17 cellular contexts compared by ENCODE assay signal in genomic region chr7:30986331-30986730, GRCh38. TPM values are rescaled to one million over a fixed set of nuclear protein-coding genes. Genes with fewer than 3 reads are reported as not detected.
DNase-seq lines count a peak whose midpoint lies in the region; ATAC-seq and TF ChIP-seq lines count a peak whose summit lies in the region.
"Had no signal": no experiment of that assay in that cellular context is flagged by ENCODE, and none has a peak within 500 bp of the region (broad histone marks: within the 10 kb centered on the region; RNA-seq: fewer than 3 reads in every experiment).

No MANE protein-coding gene starts in this region.

- H3K23ac ChIP-seq in H9 (ENCODE audit: insufficient read length, low read depth, low read length): no peak overlapping the region

- H3K27ac Mint-ChIP-seq in H9 (peak overlapping the region in 2 of 3 experiments; percentile 7 to 79; a peak in 3 of 7 replicates), WTC11 (no peak overlapping the region), glutamatergic neuron (ENCODE audit: unreplicated experiment) (no peak overlapping the region), nephron progenitor cell (no peak overlapping the region)
- H3K27ac Mint-ChIP-seq: CD4-positive, alpha-beta memory T cell had no signal

- H2AFZ ChIP-seq in H9 (ENCODE audit: low read length): no peak overlapping the region
- H2AFZ ChIP-seq: GM23248 had no signal

- POLR2A ChIA-PET in WTC11 (lab: Charles Lee): no interaction called here

- no CpG with 5 or more reads among the region's 8 CpGs for WGBS in H9 (ENCODE audit: extremely low coverage, insufficient read length, low lambda C conversion rate)

- peaks cover 3% of the 10 kb centered on the region for H4K20me1 ChIP-seq in H9 (ENCODE audit: control insufficient read depth, insufficient read depth, insufficient read length)

- peaks cover 4% of the 10 kb centered on the region; the same call in 1 of the 2 replicates for H3K4me1 ChIP-seq in H9 (ENCODE audit: insufficient read depth, low read length)
- H3K4me1 ChIP-seq: BE2C had no signal

- H3K79me2 ChIP-seq in H9 (ENCODE audit: insufficient read depth, low read length): no peaks in the 10 kb centered on the region

- peaks cover 3% of the 10 kb centered on the region for H3K23me2 ChIP-seq in H9 (ENCODE audit: insufficient read length, low read depth, low read length, poor library complexity, severe bottlenecking)

- no peak overlapping the region for H3T11ph ChIP-seq in H9 (ENCODE audit: low read length)

- no peak overlapping the region for H2BK15ac ChIP-seq in H9 (ENCODE audit: low read depth, low read length)

- H4K8ac ChIP-seq in H9 (replicated peaks; ENCODE audit: insufficient read length, low read depth, low read length): no peak overlapping the region

- H2AK5ac ChIP-seq in H9 (ENCODE audit: insufficient read length, low read length): no peak overlapping the region

- H2BK20ac ChIP-seq in H9 (ENCODE audit: low read depth, low read length, poor library complexity, severe bottlenecking): no peak overlapping the region

- H3K4ac ChIP-seq in H9 (ENCODE audit: low read depth, low read length): no peak overlapping the region

- H3K4me1 Mint-ChIP-seq in H9 (peaks cover 69 to 70% of the 10 kb centered on the region in 2 experiments), WTC11 (peaks cover 73% of the 10 kb centered on the region), glutamatergic neuron (ENCODE audit: low read depth, unreplicated experiment) (peaks cover 40% of the 10 kb centered on the region), nephron progenitor cell (peaks cover 49% of the 10 kb centered on the region)

- H3K18ac ChIP-seq in H9 (ENCODE audit: insufficient read length, low read depth, low read length): no peak overlapping the region

- no peak overlapping the region for H4K91ac ChIP-seq in H9 (ENCODE audit: insufficient read length, low read depth, low read length)

- no peak overlapping the region for H3K27ac ChIP-seq in H9 (ENCODE audit: insufficient read length, low read depth, low read length)
- H3K27ac ChIP-seq: C4-2B, GM23248 had no signal

- no peaks in the 10 kb centered on the region for H3K79me1 ChIP-seq in H9 (ENCODE audit: insufficient read depth, low read depth, low read length, poor library complexity, severe bottlenecking)

- H3K9me3 ChIP-seq in H9 (ENCODE audit: control insufficient read depth, low read depth, low read length): no peaks in the 10 kb centered on the region
- H3K9me3 ChIP-seq: BE2C, HAP-1 had no signal

- no peak overlapping the region for H3K9ac ChIP-seq in H9 (ENCODE audit: extremely low read depth, insufficient read length, low read length)
- H3K9ac ChIP-seq: GM23248 had no signal

- H3K14ac ChIP-seq in H9 (ENCODE audit: insufficient read depth, low read length): no peak overlapping the region

- no peak overlapping the region for H3K56ac ChIP-seq in H9 (ENCODE audit: insufficient read length, low read depth, low read length)

- no peak overlapping the region for H3K4me2 ChIP-seq in H9 (ENCODE audit: insufficient read depth, insufficient read length, low read length)

- no peaks in the 10 kb centered on the region; the same call in 1 of the 2 replicates for H3K27me3 ChIP-seq in H9 (ENCODE audit: insufficient read depth, low read length)

- no peak overlapping the region for H2BK120ac ChIP-seq in H9 (ENCODE audit: low read depth, low read length, poor library complexity, severe bottlenecking)

- no peak overlapping the region for H2BK12ac ChIP-seq in H9 (ENCODE audit: insufficient read length, low read depth, low read length)

- peak overlapping the region; percentile 37 to 52 for H3K4me3 Mint-ChIP-seq in H9
- H3K4me3 Mint-ChIP-seq in WTC11: peak overlapping the region; percentile 38
- H3K4me3 Mint-ChIP-seq in glutamatergic neuron (ENCODE audit: unreplicated experiment): peak overlapping the region; percentile 26
- H3K4me3 Mint-ChIP-seq in nephron progenitor cell: peak overlapping the region; percentile 13

- no peak overlapping the region for H2BK5ac ChIP-seq in H9 (ENCODE audit: insufficient read length, low read length)

- no peak overlapping the region for H4K5ac ChIP-seq in H9 (ENCODE audit: insufficient read length, low read depth, low read length)

- no peak for ATAC-seq in WTC11
- no peak for ATAC-seq in HG02852 (IDR thresholded peaks at IDR 0.05; ENCODE audit: unreplicated experiment)
- ATAC-seq in GM21515 (IDR thresholded peaks at IDR 0.05; ENCODE audit: unreplicated experiment): no peak
- ATAC-seq: GM12878 had no signal

- CTCF ChIA-PET in WTC11 (lab: Charles Lee): interaction anchor here (0.6 to 12.5 kb wide), 9 partner anchors 14 to 148 kb away, joined by 3 to 882 read pairs (median 69); partner anchors contain the start of gene ADCYAP1R1

- peaks cover 40% of the 10 kb centered on the region for H3K27me3 Mint-ChIP-seq in H9 (ENCODE audit: low read depth)
- peaks cover 7% of the 10 kb centered on the region for H3K27me3 Mint-ChIP-seq in WTC11 (ENCODE audit: low read depth)
- H3K27me3 Mint-ChIP-seq in glutamatergic neuron (ENCODE audit: unreplicated experiment): peaks cover 32% of the 10 kb centered on the region
- peaks cover 58% of the 10 kb centered on the region for H3K27me3 Mint-ChIP-seq in nephron progenitor cell (ENCODE audit: low read depth, poor library complexity)

- DNase-seq in H9: no peak
- no peak for DNase-seq in WTC11 (ENCODE audit: low spot score)
- no peak for DNase-seq in glutamatergic neuron
- no peak for DNase-seq in nephron progenitor cell
- no peak for DNase-seq in NCI-H748 (lab: John Stamatoyannopoulos, UW; ENCODE audit: unreplicated experiment)
- no peak for DNase-seq in OCI-M1 (lab: John Stamatoyannopoulos, UW)
- DNase-seq: BE2C; CD4-positive, alpha-beta memory T cell; DMS79; GM23248 had no signal

- H3K36me3 Mint-ChIP-seq in H9 (ENCODE audit: insufficient read depth in 1 of 3, low read depth in 3 of 3) (peaks cover 0 to 2% (median 0%) of the 10 kb centered on the region in 3 experiments; a peak in 2 of 7 replicates), WTC11 (no peaks in the 10 kb centered on the region), glutamatergic neuron (ENCODE audit: unreplicated experiment) (peaks cover 5% of the 10 kb centered on the region), nephron progenitor cell (ENCODE audit: low read depth) (no peaks in the 10 kb centered on the region)
- H3K36me3 Mint-ChIP-seq: CD4-positive, alpha-beta memory T cell had no signal

- no peaks in the 10 kb centered on the region; a peak in 1 of 5 replicates for H3K9me3 Mint-ChIP-seq in H9
- no peaks in the 10 kb centered on the region for H3K9me3 Mint-ChIP-seq in WTC11
- H3K9me3 Mint-ChIP-seq in glutamatergic neuron (ENCODE audit: unreplicated experiment): peaks cover 12% of the 10 kb centered on the region
- H3K9me3 Mint-ChIP-seq in nephron progenitor cell: no peaks in the 10 kb centered on the region
- H3K9me3 Mint-ChIP-seq: CD4-positive, alpha-beta memory T cell had no signal

- TF ChIP-seq CTCF in H9 (conservative IDR thresholded peaks at IDR 0.05) (no peak), WTC11 (IDR thresholded peaks at IDR 0.05) (no peak), glutamatergic neuron (IDR thresholded peaks at IDR 0.05; ENCODE audit: partially characterized antibody, unreplicated experiment) (no peak), nephron progenitor cell (IDR thresholded peaks at IDR 0.05) (no peak)

TF ChIP-seq in WTC11, 78 proteins besides CTCF, POLR2A, EP300 and RAD21 (continues in another document):
- TF ChIP-seq TEAD1 (CRISPR knock-in tag; IDR thresholded peaks at IDR 0.05) (no peak), E2F1 (CRISPR knock-in tag; IDR thresholded peaks at IDR 0.05) (no peak), SOX15 (CRISPR knock-in tag; IDR thresholded peaks at IDR 0.05) (no peak)
- TF ChIP-seq, protein P1, sequence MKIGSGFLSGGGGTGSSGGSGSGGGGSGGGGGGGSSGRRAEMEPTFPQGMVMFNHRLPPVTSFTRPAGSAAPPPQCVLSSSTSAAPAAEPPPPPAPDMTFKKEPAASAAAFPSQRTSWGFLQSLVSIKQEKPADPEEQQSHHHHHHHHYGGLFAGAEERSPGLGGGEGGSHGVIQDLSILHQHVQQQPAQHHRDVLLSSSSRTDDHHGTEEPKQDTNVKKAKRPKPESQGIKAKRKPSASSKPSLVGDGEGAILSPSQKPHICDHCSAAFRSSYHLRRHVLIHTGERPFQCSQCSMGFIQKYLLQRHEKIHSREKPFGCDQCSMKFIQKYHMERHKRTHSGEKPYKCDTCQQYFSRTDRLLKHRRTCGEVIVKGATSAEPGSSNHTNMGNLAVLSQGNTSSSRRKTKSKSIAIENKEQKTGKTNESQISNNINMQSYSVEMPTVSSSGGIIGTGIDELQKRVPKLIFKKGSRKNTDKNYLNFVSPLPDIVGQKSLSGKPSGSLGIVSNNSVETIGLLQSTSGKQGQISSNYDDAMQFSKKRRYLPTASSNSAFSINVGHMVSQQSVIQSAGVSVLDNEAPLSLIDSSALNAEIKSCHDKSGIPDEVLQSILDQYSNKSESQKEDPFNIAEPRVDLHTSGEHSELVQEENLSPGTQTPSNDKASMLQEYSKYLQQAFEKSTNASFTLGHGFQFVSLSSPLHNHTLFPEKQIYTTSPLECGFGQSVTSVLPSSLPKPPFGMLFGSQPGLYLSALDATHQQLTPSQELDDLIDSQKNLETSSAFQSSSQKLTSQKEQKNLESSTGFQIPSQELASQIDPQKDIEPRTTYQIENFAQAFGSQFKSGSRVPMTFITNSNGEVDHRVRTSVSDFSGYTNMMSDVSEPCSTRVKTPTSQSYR (CRISPR knock-in tag; IDR thresholded peaks at IDR 0.05): no peak

RNA-seq across cellular contexts. Expression of gene GHRHR, which starts 22.6 kb away (rescaled TPM):
- total RNA-seq in H9 (2021) (5.9 and 7.4 TPM in 2 replicates), WTC11 (2021) (4.0 to 6.6 TPM (median 5.0 TPM) in 3 replicates), glutamatergic neuron (ENCODE audit: unreplicated experiment) (not detected)
- total RNA-seq: CD4-positive, alpha-beta memory T cell; G401; GM12878; GM23248; HT1080 had no signal

Comparison
In these comparisons a context has a peak if more than half of its experiments do, and no peak if none do; other contexts are left out.
1. H3K27ac Mint-ChIP-seq: peak in H9 (2 of 3); none in WTC11 (single experiment), glutamatergic neuron (single experiment) and nephron progenitor cell (single experiment).
2. Peak in every context shown above with its lines, with median percentiles within 50 percentile points of each other: H3K4me3 Mint-ChIP-seq.